1 cellular context compared by ENCODE assay signal in the genomic region with DNA sequence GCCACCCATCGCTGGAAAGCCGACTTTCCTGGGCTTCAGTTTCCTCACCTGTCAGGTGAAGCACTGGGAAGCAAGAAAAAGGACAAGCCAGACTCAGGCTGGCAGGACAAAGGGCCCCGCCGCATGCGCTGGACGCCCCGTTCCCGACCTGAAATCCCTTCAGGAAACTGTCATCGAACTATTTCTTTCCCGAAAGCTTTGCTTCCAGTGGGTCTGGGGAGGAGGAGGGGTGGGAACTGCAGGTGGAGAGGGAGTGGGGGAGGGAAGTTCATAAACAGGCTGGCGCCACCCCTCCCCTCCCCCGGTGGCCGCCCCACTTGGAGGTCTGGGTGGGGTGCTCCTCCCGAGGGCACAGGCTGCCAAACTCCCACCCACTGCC.
TF ChIP-seq lines count a peak whose summit lies in the region.

No MANE protein-coding gene starts in this region.

TF ChIP-seq in HepG2, 621 proteins besides CTCF, POLR2A, EP300 and RAD21 (continued from another document):
- TF ChIP-seq, protein P1, sequence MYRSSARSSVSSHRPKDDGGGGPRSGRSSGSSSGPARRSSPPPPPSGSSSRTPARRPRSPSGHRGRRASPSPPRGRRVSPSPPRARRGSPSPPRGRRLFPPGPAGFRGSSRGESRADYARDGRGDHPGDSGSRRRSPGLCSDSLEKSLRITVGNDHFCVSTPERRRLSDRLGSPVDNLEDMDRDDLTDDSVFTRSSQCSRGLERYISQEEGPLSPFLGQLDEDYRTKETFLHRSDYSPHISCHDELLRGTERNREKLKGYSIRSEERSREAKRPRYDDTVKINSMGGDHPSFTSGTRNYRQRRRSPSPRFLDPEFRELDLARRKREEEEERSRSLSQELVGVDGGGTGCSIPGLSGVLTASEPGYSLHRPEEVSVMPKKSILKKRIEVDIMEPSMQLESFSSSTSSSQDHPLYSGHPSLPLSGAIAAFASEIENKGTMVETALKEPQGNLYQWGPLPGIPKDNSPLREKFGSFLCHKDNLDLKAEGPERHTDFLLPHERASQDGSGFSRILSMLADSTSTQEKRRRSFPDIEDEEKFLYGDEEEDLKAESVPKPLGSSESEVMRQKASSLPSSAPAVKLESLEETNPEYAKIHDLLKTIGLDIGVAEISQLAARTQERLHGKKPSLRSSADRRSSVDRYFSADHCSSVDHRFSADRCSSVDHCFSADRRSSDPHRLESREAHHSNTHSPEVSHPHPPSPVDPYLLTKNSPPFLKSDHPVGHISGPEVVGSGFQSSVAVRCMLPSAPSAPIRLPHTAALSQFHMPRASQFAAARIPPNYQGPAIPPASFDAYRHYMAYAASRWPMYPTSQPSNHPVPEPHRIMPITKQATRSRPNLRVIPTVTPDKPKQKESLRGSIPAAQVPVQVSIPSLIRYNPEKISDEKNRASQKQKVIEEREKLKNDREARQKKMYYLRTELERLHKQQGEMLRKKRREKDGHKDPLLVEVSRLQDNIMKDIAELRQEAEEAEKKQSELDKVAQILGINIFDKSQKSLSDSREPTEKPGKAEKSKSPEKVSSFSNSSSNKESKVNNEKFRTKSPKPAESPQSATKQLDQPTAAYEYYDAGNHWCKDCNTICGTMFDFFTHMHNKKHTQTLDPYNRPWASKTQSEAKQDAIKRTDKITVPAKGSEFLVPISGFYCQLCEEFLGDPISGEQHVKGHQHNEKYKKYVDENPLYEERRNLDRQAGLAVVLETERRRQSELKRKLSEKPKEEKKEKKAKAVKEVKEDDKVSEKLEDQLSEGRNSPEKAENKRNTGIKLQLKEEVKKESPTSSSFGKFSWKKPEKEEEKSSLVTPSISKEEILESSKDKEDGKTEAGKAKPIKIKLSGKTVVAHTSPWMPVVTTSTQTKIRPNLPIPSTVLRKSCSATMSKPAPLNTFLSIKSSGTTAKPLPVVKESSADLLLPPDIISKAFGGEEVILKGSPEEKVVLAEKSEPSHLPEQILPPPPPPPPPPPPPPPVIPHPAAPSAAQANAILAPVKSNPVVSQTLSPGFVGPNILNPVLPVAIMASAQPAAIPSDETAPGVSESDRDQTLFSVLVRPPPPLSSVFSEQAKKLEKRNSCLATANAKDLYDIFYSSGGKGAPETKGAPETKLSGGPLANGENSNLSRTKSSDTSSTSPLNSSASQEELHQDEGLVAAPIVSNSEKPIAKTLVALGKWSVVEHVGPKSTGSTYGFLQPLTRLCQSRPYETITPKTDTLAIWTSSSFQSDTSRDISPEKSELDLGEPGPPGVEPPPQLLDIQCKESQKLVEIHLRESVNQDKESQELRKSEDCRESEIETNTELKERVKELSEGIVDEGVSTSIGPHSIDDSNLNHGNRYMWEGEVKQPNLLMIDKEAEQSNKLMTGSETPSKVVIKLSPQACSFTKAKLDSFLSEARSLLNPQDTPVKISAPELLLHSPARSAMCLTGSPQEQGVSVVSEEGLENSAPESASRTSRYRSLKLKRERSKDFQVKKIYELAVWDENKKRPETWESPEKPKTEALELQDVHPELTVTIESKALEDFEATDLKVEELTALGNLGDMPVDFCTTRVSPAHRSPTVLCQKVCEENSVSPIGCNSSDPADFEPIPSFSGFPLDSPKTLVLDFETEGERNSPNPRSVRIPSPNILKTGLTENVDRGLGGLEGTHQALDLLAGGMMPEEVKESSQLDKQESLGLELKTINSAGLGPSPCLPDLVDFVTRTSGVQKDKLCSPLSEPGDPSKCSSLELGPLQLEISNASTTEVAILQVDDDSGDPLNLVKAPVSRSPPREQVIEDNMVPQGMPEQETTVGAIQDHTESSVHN (CRISPR knock-in tag; IDR thresholded peaks at IDR 0.05) = no peak
- TF ChIP-seq, protein P2, sequence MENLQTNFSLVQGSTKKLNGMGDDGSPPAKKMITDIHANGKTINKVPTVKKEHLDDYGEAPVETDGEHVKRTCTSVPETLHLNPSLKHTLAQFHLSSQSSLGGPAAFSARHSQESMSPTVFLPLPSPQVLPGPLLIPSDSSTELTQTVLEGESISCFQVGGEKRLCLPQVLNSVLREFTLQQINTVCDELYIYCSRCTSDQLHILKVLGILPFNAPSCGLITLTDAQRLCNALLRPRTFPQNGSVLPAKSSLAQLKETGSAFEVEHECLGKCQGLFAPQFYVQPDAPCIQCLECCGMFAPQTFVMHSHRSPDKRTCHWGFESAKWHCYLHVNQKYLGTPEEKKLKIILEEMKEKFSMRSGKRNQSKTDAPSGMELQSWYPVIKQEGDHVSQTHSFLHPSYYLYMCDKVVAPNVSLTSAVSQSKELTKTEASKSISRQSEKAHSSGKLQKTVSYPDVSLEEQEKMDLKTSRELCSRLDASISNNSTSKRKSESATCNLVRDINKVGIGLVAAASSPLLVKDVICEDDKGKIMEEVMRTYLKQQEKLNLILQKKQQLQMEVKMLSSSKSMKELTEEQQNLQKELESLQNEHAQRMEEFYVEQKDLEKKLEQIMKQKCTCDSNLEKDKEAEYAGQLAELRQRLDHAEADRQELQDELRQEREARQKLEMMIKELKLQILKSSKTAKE (CRISPR knock-in tag; IDR thresholded peaks at IDR 0.05; ENCODE audit: borderline replicate concordance) = no peak
- TF ChIP-seq, protein P3, sequence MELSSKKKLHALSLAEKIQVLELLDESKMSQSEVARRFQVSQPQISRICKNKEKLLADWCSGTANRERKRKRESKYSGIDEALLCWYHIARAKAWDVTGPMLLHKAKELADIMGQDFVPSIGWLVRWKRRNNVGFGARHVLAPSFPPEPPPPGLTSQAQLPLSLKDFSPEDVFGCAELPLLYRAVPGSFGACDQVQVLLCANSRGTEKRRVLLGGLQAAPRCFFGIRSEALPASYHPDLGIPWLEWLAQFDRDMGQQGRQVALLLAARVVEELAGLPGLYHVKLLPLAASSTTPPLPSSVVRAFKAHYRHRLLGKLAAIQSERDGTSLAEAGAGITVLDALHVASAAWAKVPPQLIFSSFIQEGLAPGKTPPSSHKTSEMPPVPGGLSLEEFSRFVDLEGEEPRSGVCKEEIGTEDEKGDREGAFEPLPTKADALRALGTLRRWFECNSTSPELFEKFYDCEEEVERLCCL (CRISPR knock-in tag; IDR thresholded peaks at IDR 0.05; ENCODE audit: borderline replicate concordance) = no peak
- TF ChIP-seq NBN (conservative IDR thresholded peaks at IDR 0.05) = no peak
- no peak for TF ChIP-seq KLF12 (CRISPR knock-in tag; IDR thresholded peaks at IDR 0.05; ENCODE audit: borderline replicate concordance)
- no peak for TF ChIP-seq ZBTB3 (CRISPR knock-in tag; IDR thresholded peaks at IDR 0.05; ENCODE audit: borderline replicate concordance, low read depth)
- TF ChIP-seq, protein P4, sequence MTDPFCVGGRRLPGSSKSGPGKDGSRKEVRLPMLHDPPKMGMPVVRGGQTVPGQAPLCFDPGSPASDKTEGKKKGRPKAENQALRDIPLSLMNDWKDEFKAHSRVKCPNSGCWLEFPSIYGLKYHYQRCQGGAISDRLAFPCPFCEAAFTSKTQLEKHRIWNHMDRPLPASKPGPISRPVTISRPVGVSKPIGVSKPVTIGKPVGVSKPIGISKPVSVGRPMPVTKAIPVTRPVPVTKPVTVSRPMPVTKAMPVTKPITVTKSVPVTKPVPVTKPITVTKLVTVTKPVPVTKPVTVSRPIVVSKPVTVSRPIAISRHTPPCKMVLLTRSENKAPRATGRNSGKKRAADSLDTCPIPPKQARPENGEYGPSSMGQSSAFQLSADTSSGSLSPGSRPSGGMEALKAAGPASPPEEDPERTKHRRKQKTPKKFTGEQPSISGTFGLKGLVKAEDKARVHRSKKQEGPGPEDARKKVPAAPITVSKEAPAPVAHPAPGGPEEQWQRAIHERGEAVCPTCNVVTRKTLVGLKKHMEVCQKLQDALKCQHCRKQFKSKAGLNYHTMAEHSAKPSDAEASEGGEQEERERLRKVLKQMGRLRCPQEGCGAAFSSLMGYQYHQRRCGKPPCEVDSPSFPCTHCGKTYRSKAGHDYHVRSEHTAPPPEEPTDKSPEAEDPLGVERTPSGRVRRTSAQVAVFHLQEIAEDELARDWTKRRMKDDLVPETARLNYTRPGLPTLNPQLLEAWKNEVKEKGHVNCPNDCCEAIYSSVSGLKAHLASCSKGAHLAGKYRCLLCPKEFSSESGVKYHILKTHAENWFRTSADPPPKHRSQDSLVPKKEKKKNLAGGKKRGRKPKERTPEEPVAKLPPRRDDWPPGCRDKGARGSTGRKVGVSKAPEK (CRISPR knock-in tag; IDR thresholded peaks at IDR 0.05; ENCODE audit: borderline replicate concordance) = no peak
- TF ChIP-seq ATF1 (CRISPR knock-in tag; IDR thresholded peaks at IDR 0.05) = no peak
- TF ChIP-seq SCMH1 (CRISPR knock-in tag; IDR thresholded peaks at IDR 0.05; ENCODE audit: borderline replicate concordance) = no peak
- TF ChIP-seq, protein P5, sequence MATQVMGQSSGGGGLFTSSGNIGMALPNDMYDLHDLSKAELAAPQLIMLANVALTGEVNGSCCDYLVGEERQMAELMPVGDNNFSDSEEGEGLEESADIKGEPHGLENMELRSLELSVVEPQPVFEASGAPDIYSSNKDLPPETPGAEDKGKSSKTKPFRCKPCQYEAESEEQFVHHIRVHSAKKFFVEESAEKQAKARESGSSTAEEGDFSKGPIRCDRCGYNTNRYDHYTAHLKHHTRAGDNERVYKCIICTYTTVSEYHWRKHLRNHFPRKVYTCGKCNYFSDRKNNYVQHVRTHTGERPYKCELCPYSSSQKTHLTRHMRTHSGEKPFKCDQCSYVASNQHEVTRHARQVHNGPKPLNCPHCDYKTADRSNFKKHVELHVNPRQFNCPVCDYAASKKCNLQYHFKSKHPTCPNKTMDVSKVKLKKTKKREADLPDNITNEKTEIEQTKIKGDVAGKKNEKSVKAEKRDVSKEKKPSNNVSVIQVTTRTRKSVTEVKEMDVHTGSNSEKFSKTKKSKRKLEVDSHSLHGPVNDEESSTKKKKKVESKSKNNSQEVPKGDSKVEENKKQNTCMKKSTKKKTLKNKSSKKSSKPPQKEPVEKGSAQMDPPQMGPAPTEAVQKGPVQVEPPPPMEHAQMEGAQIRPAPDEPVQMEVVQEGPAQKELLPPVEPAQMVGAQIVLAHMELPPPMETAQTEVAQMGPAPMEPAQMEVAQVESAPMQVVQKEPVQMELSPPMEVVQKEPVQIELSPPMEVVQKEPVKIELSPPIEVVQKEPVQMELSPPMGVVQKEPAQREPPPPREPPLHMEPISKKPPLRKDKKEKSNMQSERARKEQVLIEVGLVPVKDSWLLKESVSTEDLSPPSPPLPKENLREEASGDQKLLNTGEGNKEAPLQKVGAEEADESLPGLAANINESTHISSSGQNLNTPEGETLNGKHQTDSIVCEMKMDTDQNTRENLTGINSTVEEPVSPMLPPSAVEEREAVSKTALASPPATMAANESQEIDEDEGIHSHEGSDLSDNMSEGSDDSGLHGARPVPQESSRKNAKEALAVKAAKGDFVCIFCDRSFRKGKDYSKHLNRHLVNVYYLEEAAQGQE (IDR thresholded peaks at IDR 0.05; ENCODE audit: borderline replicate concordance in 1 of 2, low read depth in 1 of 2, low read length in 2 of 2) = no peak
- TF ChIP-seq, protein P6, sequence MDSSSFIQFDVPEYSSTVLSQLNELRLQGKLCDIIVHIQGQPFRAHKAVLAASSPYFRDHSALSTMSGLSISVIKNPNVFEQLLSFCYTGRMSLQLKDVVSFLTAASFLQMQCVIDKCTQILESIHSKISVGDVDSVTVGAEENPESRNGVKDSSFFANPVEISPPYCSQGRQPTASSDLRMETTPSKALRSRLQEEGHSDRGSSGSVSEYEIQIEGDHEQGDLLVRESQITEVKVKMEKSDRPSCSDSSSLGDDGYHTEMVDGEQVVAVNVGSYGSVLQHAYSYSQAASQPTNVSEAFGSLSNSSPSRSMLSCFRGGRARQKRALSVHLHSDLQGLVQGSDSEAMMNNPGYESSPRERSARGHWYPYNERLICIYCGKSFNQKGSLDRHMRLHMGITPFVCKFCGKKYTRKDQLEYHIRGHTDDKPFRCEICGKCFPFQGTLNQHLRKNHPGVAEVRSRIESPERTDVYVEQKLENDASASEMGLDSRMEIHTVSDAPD (CRISPR knock-in tag; IDR thresholded peaks at IDR 0.05) = no peak
- no peak for TF ChIP-seq ZNF557 (CRISPR knock-in tag; IDR thresholded peaks at IDR 0.05)
- no peak for TF ChIP-seq ETV5 (CRISPR knock-in tag; IDR thresholded peaks at IDR 0.05; ENCODE audit: borderline replicate concordance)
- no peak for TF ChIP-seq MTF1 (CRISPR knock-in tag; IDR thresholded peaks at IDR 0.05)
- no peak for TF ChIP-seq SUZ12 (IDR thresholded peaks at IDR 0.05; ENCODE audit: low read depth, low read length)
TF ChIP-seq in HepG2: peak in this region for 0.
